In genomic region chr6:149567194-149567586, GRCh38 we compare ENCODE assay signal across 8 cellular contexts. TPM values are rescaled to one million over a fixed set of nuclear protein-coding genes. Genes with fewer than 3 reads are reported as not detected.
DNase-seq lines count a peak whose midpoint lies in the region; ATAC-seq, FAIRE-seq and TF ChIP-seq lines count a peak whose summit lies in the region.

No MANE protein-coding gene starts in this region.

- H3K4me3 ChIP-seq in SU-DHL-6 (ENCODE audit: insufficient read depth, low read length, poor library complexity, severe bottlenecking), result peak overlapping the region; percentile 99
- peak overlapping the region; percentile 94 to 100 for H3K4me3 ChIP-seq in small intestine (ENCODE audit: low read depth in 1 of 2, low read length in 2 of 2)

- peak overlapping the region; percentile 52 for H3K27ac Mint-ChIP-seq in glutamatergic neuron (ENCODE audit: unreplicated experiment)

- FAIRE-seq in GM18507 (lab: Jason Lieb, UNC) (peak; percentile 36), small intestine (lab: Jason Lieb, UNC) (no peak)

- no peaks in the 10 kb centered on the region for H4K20me1 ChIP-seq in SU-DHL-6 (ENCODE audit: low read depth, low read length)

- H3K27me3 ChIP-seq in SU-DHL-6 (ENCODE audit: low read length) (no peaks in the 10 kb centered on the region), small intestine (ENCODE audit: control insufficient read depth in 2 of 2, insufficient read depth in 2 of 2, low read length in 2 of 2) (no peaks in the 10 kb centered on the region)

- TF ChIP-seq CTCF in SU-DHL-6 (IDR thresholded peaks at IDR 0.05; ENCODE audit: insufficient read depth, low read length, poor library complexity, severe bottlenecking), result no peak
- no peak for TF ChIP-seq CTCF in glutamatergic neuron (IDR thresholded peaks at IDR 0.05; ENCODE audit: partially characterized antibody, unreplicated experiment)

- WGBS in small intestine, 3 donors, result 12 to 26% (median 16%) methylated on average over 12 of the region's 12 CpGs

- no peaks in the 10 kb centered on the region for H3K4me1 Mint-ChIP-seq in glutamatergic neuron (ENCODE audit: low read depth, unreplicated experiment)

- ATAC-seq in HG03354 (IDR thresholded peaks at IDR 0.05; ENCODE audit: poor library complexity, severe bottlenecking, unreplicated experiment) (no peak), GM18511 (IDR thresholded peaks at IDR 0.05; ENCODE audit: unreplicated experiment) (no peak)

- no peaks in the 10 kb centered on the region for H3K9me2 ChIP-seq in SU-DHL-6 (replicated peaks; ENCODE audit: insufficient read depth, low read length)

- H3K36me3 ChIP-seq in SU-DHL-6 (ENCODE audit: low read length) (no peaks in the 10 kb centered on the region), small intestine (ENCODE audit: control insufficient read depth in 2 of 2, insufficient read depth in 2 of 2, low read length in 2 of 2) (no peaks in the 10 kb centered on the region)

- peak overlapping the region; percentile 98 for H2AFZ ChIP-seq in SU-DHL-6 (ENCODE audit: low read depth, low read length, severe bottlenecking)

- H3K9me3 ChIP-seq in SU-DHL-6 (ENCODE audit: insufficient read depth, low read length) (no peaks in the 10 kb centered on the region), small intestine (ENCODE audit: control insufficient read depth, low read depth) (no peaks in the 10 kb centered on the region)

- H3K4me3 Mint-ChIP-seq in glutamatergic neuron (ENCODE audit: unreplicated experiment), result peak overlapping the region; percentile 88

- H3K9me3 Mint-ChIP-seq in glutamatergic neuron (ENCODE audit: unreplicated experiment), result peaks cover 4% of the 10 kb centered on the region

- no peaks in the 10 kb centered on the region for H3K27me3 Mint-ChIP-seq in glutamatergic neuron (ENCODE audit: unreplicated experiment)

- peak overlapping the region; percentile 90 for H3K9ac ChIP-seq in SU-DHL-6 (ENCODE audit: low read length)

- H3K36me3 Mint-ChIP-seq in glutamatergic neuron (ENCODE audit: unreplicated experiment), result no peaks in the 10 kb centered on the region

- peaks cover 33% of the 10 kb centered on the region for H3K79me2 ChIP-seq in SU-DHL-6 (ENCODE audit: insufficient read depth, low read length)

- DNase-seq in GM18507 (ENCODE audit: extremely low spot score, insufficient read length, low read depth) (no peak), glutamatergic neuron (no peak), small intestine (no peak), NCI-H146 (lab: John Stamatoyannopoulos, UW) (no peak), kidney glomerular epithelial cell (lab: John Stamatoyannopoulos, UW) (no peak)

- peaks cover 0 to 4% of the 10 kb centered on the region in 2 donors for H3K4me1 ChIP-seq in small intestine (ENCODE audit: control insufficient read depth in 2 of 2, insufficient read depth in 1 of 2, low read depth in 1 of 2, low read length in 1 of 2)

- H3K4me2 ChIP-seq in SU-DHL-6 (ENCODE audit: low read depth, low read length, poor library complexity, severe bottlenecking), result peak overlapping the region; percentile 83

- peak overlapping the region; percentile 67 for H3K27ac ChIP-seq in SU-DHL-6 (ENCODE audit: low read depth, low read length)
- peak overlapping the region; percentile 92 to 93 for H3K27ac ChIP-seq in small intestine (ENCODE audit: low read depth in 1 of 2, low read length in 1 of 2)

- peaks cover 17% of the 10 kb centered on the region for H3F3A ChIP-seq in SU-DHL-6 (ENCODE audit: insufficient read depth)

RNA-seq across cellular contexts. Expression of gene GINM1, which starts 1.0 kb away (rescaled TPM):
- 11.2 TPM for total RNA-seq in glutamatergic neuron (ENCODE audit: unreplicated experiment)
- polyA plus RNA-seq in small intestine, result 10 to 100 TPM in 2 of 3 donors, 1 to 10 TPM in 1; 9.2 to 28.4 (median 17.0) TPM

RNA-seq across cellular contexts. Expression of gene PPIL4, which starts 21.3 kb away (rescaled TPM):
- total RNA-seq in glutamatergic neuron (ENCODE audit: unreplicated experiment), result 26.8 TPM
- 10 to 100 TPM; 15.1 to 16.7 (median 15.7) TPM for polyA plus RNA-seq in small intestine
